In genomic region chr5:9543266-9543925, GRCh38 we compare ENCODE assay signal across 13 cellular contexts. TPM values are rescaled to one million over a fixed set of nuclear protein-coding genes. Genes with fewer than 3 reads are reported as not detected.
DNase-seq lines count a peak whose midpoint lies in the region; ATAC-seq, FAIRE-seq and TF ChIP-seq lines count a peak whose summit lies in the region.
"Had no signal": no experiment of that assay in that cellular context is flagged by ENCODE, and none has a peak within 500 bp of the region (broad histone marks: within the 10 kb centered on the region; RNA-seq: fewer than 3 reads in every experiment).

No MANE protein-coding gene starts in this region.

- TF ChIP-seq CTCF in brain (conservative IDR thresholded peaks at IDR 0.05) (no peak), gastrocnemius medialis (IDR thresholded peaks at IDR 0.05 in 4 of 5, conservative IDR thresholded peaks at IDR 0.05 in 1 of 5) (no peak)

- H3K4me3 Mint-ChIP-seq in brain (peak overlapping the region; percentile 83 to 93 (median 89)), T-cell (peak overlapping the region in 1 of 3 donors; percentile 58)

- FAIRE-seq in frontal cortex (lab: Jason Lieb, UNC) = peak; percentile 8

- H3K4me3 ChIP-seq in gastrocnemius medialis = no peak overlapping the region

- H3K9me3 Mint-ChIP-seq in brain (no peaks in the 10 kb centered on the region), T-cell (no peaks in the 10 kb centered on the region)

- no peak for TF ChIP-seq POLR2A in gastrocnemius medialis (IDR thresholded peaks at IDR 0.05)

- in situ Hi-C loops in gastrocnemius medialis (cut with MboI; ENCODE audit: low sequenced_read_pairs in 4 of 4) = loop anchor here in 1 of 4 donors (25.0 kb wide), 1 partner anchor 181 kb away; no protein-coding TSS in a partner anchor

- no peaks in the 10 kb centered on the region for H3K36me3 ChIP-seq in gastrocnemius medialis

- H3K36me3 Mint-ChIP-seq in brain = no peaks in the 10 kb centered on the region
- no peaks in the 10 kb centered on the region for H3K36me3 Mint-ChIP-seq in T-cell

- peak overlapping the region; percentile 1 to 52 (median 38) for H3K27ac ChIP-seq in gastrocnemius medialis

- H3K9me3 ChIP-seq in gastrocnemius medialis = no peaks in the 10 kb centered on the region

- H3K27ac Mint-ChIP-seq in brain (peak overlapping the region in 3 of 5 experiments; percentile 39 to 85 (median 84)), T-cell (no peak overlapping the region)

- POLR2A ChIA-PET in T-cell (lab: Charles Lee) = interaction anchor here in 1 of 2 donors (0.8 kb wide), 1 partner anchor 1372 kb away, joined by 3 read pairs; no protein-coding TSS in a partner anchor

- DNase-seq in EH (ENCODE audit: low read depth) (peak; percentile 67), frontal cortex (ENCODE audit: low spot score in 2 of 2) (no peak), gastrocnemius medialis (no peak), T-cell (no peak), DMS153 (lab: John Stamatoyannopoulos, UW) (no peak)
- DNase-seq: activated CD4-positive, alpha-beta T cell treated with anti-CD3 and anti-CD28 coated beads, Interleukin-2, amount 50 U/mL, for 4 hours; activated naive CD4-positive, alpha-beta T cell; effector CD8-positive, alpha-beta T cell; stimulated activated CD8-positive, alpha-beta memory T cell treated with anti-CD3 and anti-CD28 coated beads, Interleukin-4, amount 100 ng/mL, for 48 hours; T-helper 1 cell had no signal

- peaks cover 8% of the 10 kb centered on the region for H3K27me3 Mint-ChIP-seq in brain
- peaks cover 24 to 26% of the 10 kb centered on the region in 2 donors for H3K27me3 Mint-ChIP-seq in T-cell

- peaks cover 0 to 7% (median 6%) of the 10 kb centered on the region in 3 donors for H3K27me3 ChIP-seq in gastrocnemius medialis

- peaks cover 10 to 12% of the 10 kb centered on the region in 2 donors for H3K4me1 ChIP-seq in gastrocnemius medialis

- no peak for ATAC-seq in gastrocnemius medialis
- no peak for ATAC-seq in GM18502 (IDR thresholded peaks at IDR 0.05; ENCODE audit: poor library complexity, unreplicated experiment)
- ATAC-seq in T-cell (replicated peaks in 1 of 4) = no peak
- ATAC-seq in HG03457 (IDR thresholded peaks at IDR 0.05; ENCODE audit: unreplicated experiment) = no peak

- intact Hi-C loops in gastrocnemius medialis (cut with DNase I; ENCODE audit: low total_unique reads) = no loop called here

- H3K4me1 Mint-ChIP-seq in brain (peaks cover 44% of the 10 kb centered on the region), T-cell (peaks cover 0 to 9% (median 8%) of the 10 kb centered on the region in 3 donors)

- CTCF ChIA-PET in T-cell (lab: Charles Lee) = interaction anchor here in 1 of 2 donors (0.7 to 0.8 kb wide), 2 partner anchors 8 to 139 kb away, joined by 4 read pairs; no protein-coding TSS in a partner anchor

RNA-seq across cellular contexts. Expression of gene SEMA5A, which starts 2.5 kb away (rescaled TPM):
- polyA plus RNA-seq in brain (ENCODE audit: insufficient read depth, low read depth, low replicate concordance) = 2.5 TPM
- total RNA-seq in frontal cortex (9.0 TPM), gastrocnemius medialis (1 to 10 TPM in 3 of 4 donors, under 1 TPM in 1; 0.46 to 3.2 (median 1.7) TPM), T-cell (1 to 10 TPM in 4 of 5 donors, under 1 TPM in 1; 0.60 to 5.1 (median 1.5) TPM)

Comparison
In these comparisons a context has a peak if more than half of its experiments do, and no peak if none do; other contexts are left out.
1. H3K27ac Mint-ChIP-seq: peak in brain (3 of 5); none in T-cell (0 of 2).